Comparison of ENCODE assay signal across 15 cellular contexts in the genomic region with DNA sequence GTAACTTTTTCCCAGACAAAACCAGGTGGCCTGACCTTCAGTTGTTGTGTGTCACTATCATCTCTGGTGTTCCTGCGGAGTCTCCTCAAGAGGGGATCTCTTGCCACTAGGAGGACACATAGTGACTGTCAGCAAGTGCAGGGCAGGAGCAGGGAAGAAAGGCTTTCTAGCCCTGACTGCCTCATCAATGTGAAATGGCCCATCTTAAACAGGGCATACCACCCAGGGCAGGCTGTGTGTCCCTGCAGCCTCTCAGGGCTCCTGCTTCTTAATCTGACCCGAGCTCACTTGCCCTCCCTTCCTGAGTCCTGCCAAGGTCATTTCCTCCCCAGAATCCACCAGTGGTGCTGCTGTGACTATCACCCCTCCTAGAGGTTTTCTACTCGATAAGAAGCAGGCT.
"Had no signal": no experiment of that assay in that cellular context is flagged by ENCODE, and none has a peak within 500 bp of the region (broad histone marks: within the 10 kb centered on the region; RNA-seq: fewer than 3 reads in every experiment).

No MANE protein-coding gene starts in this region.

- H3K4me3 ChIP-seq: esophagus muscularis mucosa, lower lobe of right lung had no signal

- H3K4me1 ChIP-seq: esophagus muscularis mucosa, lower lobe of right lung had no signal

- H3K27ac ChIP-seq: brain microvascular endothelial cell, esophagus muscularis mucosa, lower lobe of right lung had no signal

- H3K36me3 Mint-ChIP-seq: natural killer cell had no signal

- ATAC-seq: activated naive CD4-positive, alpha-beta T cell treated with anti-CD3 and anti-CD28 coated beads, Interleukin-2, amount 50 U/mL, for 72 hours; lower lobe of right lung; natural killer cell had no signal

- DNase-seq: activated CD4-positive, alpha-beta T cell treated with anti-CD3 and anti-CD28 coated beads, Interleukin-2, amount 50 U/mL, for 4 hours; activated CD4-positive, CD25-positive, alpha-beta regulatory T cell treated with anti-CD3 and anti-CD28 coated beads, Interleukin-2, amount 50 U/mL, for 72 hours; activated effector memory CD4-positive, alpha-beta T cell treated with anti-CD3 and anti-CD28 coated beads, Interleukin-2, amount 50 U/mL, for 16 hours; activated T-cell treated with anti-CD3 and anti-CD28 coated beads, Interleukin-2, amount 50 U/mL, for 1 hour; amygdala; brain microvascular endothelial cell; cerebellar nuclear complex; dermis blood vessel endothelial cell; lower lobe of right lung; natural killer cell; stimulated activated CD4-positive, alpha-beta T cell treated with anti-CD3 and anti-CD28 coated beads, Interleukin-4, amount 100 ng/mL, for 24 hours had no signal

- H3K9me3 Mint-ChIP-seq: natural killer cell; T-helper 1 cell treated with Interleukin-12 subunit alpha and Interleukin-12 subunit beta and Interleukin-4 antibody, amounts not matched to agents 30 μg/mL and 1 μg/mL, for 36 hours had no signal

- H3K36me3 ChIP-seq: brain microvascular endothelial cell, esophagus muscularis mucosa, lower lobe of right lung had no signal

- H3K4me1 Mint-ChIP-seq: natural killer cell had no signal

- H3K4me3 Mint-ChIP-seq: natural killer cell; stimulated activated naive CD8-positive, alpha-beta T cell treated with anti-CD3 and anti-CD28 coated beads, Interleukin-15, Interleukin-2, amounts not matched to agents 100 ng/mL and 50 ng/mL, for 24 hours; T-helper 1 cell treated with Interleukin-12 subunit alpha and Interleukin-12 subunit beta and Interleukin-4 antibody, amounts not matched to agents 30 μg/mL and 1 μg/mL, for 36 hours had no signal

- H3K27me3 ChIP-seq: brain microvascular endothelial cell had no signal

- H3K27ac Mint-ChIP-seq: activated naive CD4-positive, alpha-beta T cell treated with anti-CD3 and anti-CD28 coated beads, Interleukin-2, amount 50 U/mL, for 72 hours; natural killer cell; stimulated activated naive CD8-positive, alpha-beta T cell treated with anti-CD3 and anti-CD28 coated beads, Interleukin-15, Interleukin-2, amounts not matched to agents 100 ng/mL and 50 ng/mL, for 24 hours; T-helper 1 cell treated with Interleukin-12 subunit alpha and Interleukin-12 subunit beta and Interleukin-4 antibody, amounts not matched to agents 30 μg/mL and 1 μg/mL, for 36 hours had no signal

- H3K9me3 ChIP-seq: esophagus muscularis mucosa, lower lobe of right lung had no signal
